Comparison of ENCODE assay signal across 1 cellular context in the genomic region with DNA sequence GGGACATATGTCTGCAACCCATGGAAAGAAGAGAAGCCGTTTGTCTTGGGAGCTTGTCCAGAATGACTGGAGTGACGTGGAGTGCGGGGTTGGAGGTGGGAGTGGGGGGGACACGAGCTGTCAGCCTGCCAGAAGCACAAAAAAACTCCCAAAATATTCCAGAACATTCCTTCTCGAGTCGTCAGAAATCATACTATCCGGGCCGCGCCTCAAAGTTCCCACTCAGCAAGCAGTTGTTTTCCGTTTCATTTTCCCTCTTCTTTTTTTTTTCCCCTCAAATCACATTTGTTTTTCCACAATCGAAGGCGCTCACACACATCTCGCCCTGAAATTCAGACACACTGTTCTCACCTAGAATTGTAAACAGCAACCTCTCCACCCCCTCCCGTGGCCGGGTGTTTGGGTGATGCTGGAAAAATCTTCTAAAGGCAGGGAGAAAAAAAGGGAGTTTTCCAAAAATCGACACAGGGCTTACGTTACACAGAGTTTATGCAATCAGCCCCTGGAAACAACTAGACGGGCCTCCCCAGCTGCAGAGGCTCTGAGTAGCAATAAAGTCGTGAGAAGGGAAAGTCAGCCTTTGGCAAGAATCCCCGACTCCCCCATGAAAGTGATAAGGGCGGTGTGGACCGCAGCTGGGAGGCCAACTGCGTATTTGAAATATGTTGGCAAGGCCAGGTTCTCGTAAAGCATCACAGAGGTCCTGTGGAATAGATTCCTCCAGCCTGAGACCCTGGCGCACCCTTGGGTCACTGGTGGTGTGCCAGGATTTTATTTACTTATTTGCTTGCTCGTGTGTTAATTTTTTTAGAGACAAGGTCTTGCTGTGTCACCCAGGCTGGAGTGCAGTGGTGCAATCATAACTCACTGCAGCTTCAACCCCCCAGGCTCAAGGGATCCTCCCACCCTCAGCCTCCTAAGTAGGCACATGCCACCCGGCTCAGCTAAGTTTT.
TF ChIP-seq lines count a peak whose summit lies in the region.

No MANE protein-coding gene starts in this region.

TF ChIP-seq in H1, 55 proteins besides CTCF, POLR2A, EP300 and RAD21 (continued from another document):
- no peak for TF ChIP-seq YY1 (IDR thresholded peaks at IDR 0.05; ENCODE audit: low read depth, low read length)
- TF ChIP-seq, protein P1, sequence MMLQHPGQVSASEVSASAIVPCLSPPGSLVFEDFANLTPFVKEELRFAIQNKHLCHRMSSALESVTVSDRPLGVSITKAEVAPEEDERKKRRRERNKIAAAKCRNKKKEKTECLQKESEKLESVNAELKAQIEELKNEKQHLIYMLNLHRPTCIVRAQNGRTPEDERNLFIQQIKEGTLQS (IDR thresholded peaks at IDR 0.05; ENCODE audit: insufficient read depth, low read depth, low read length): no peak
- no peak for TF ChIP-seq SIN3A (conservative IDR thresholded peaks at IDR 0.05 in 1 of 2, IDR thresholded peaks at IDR 0.05 in 1 of 2; ENCODE audit: low read depth in 1 of 2, low read length in 2 of 2)
- no peak for TF ChIP-seq FOSL1 (IDR thresholded peaks at IDR 0.05; ENCODE audit: insufficient read depth, low read depth, low read length)
- TF ChIP-seq HDAC2 (IDR thresholded peaks at IDR 0.05; ENCODE audit: borderline replicate concordance in 1 of 2, low read depth in 2 of 2, low read length in 2 of 2): no peak
- no peak for TF ChIP-seq EZH2 (IDR thresholded peaks at IDR 0.05; ENCODE audit: low read depth, low read length, severe bottlenecking)
- no peak for TF ChIP-seq E2F6 (IDR thresholded peaks at IDR 0.05)
- no peak for TF ChIP-seq TBP (IDR thresholded peaks at IDR 0.05; ENCODE audit: low read depth, low read length)
- TF ChIP-seq KDM4A (IDR thresholded peaks at IDR 0.05; ENCODE audit: low read depth, low read length, severe bottlenecking): no peak
- no peak for TF ChIP-seq TAF7 (optimal IDR thresholded peaks at IDR 0.05; ENCODE audit: borderline replicate concordance, low read depth, low read length)
- no peak for TF ChIP-seq CBX5 (IDR thresholded peaks at IDR 0.05; ENCODE audit: low read depth, low read length)
- no peak for TF ChIP-seq BACH1 (IDR thresholded peaks at IDR 0.05; ENCODE audit: low read length)
- no peak for TF ChIP-seq NRF1 (IDR thresholded peaks at IDR 0.05; ENCODE audit: low read depth, low read length)
- no peak for TF ChIP-seq PHF8 (conservative IDR thresholded peaks at IDR 0.05; ENCODE audit: low read depth, low read length)
- no peak for TF ChIP-seq BRCA1 (IDR thresholded peaks at IDR 0.05; ENCODE audit: low read depth, low read length)
- TF ChIP-seq SIX5 (IDR thresholded peaks at IDR 0.05; ENCODE audit: low read depth, low read length): no peak
- no peak for TF ChIP-seq CTBP2 (IDR thresholded peaks at IDR 0.05; ENCODE audit: borderline replicate concordance, insufficient read depth, insufficient read length, low read length)
- no peak for TF ChIP-seq TCF12 (IDR thresholded peaks at IDR 0.05; ENCODE audit: low read depth, low read length)
- TF ChIP-seq CHD7 (IDR thresholded peaks at IDR 0.05; ENCODE audit: insufficient replicate concordance, low read length): no peak
